ENCODE assay signal across 1 cellular context in genomic region chr4:2812985-2813384, GRCh38.
TF ChIP-seq lines count a peak whose summit lies in the region.

No MANE protein-coding gene starts in this region.

TF ChIP-seq in GM12878, 131 proteins besides CTCF, POLR2A, EP300 and RAD21:
- peak in 1 of 2 experiments; percentile 65; a peak in 2 of 4 replicates for TF ChIP-seq ETV6 (conservative IDR thresholded peaks at IDR 0.05 in 1 of 2, IDR thresholded peaks at IDR 0.05 in 1 of 2; ENCODE audit: borderline replicate concordance in 1 of 2, low read depth in 1 of 2)
- peak in 1 of 2 experiments; percentile 37; a peak in 1 of 3 replicates for TF ChIP-seq EGR1 (IDR thresholded peaks at IDR 0.05; ENCODE audit: borderline replicate concordance in 1 of 2, low read depth in 2 of 2, low read length in 2 of 2)
- TF ChIP-seq IKZF1 (conservative IDR thresholded peaks at IDR 0.05), result peak; percentile 25; the same call in 1 of the 2 replicates
- TF ChIP-seq RUNX3 (IDR thresholded peaks at IDR 0.05; ENCODE audit: low read length), result no peak
- no peak for TF ChIP-seq PKNOX1 (IDR thresholded peaks at IDR 0.05)
